13 cellular contexts compared by ENCODE assay signal in genomic region chr19:6275170-6275744, GRCh38. TPM values are rescaled to one million over a fixed set of nuclear protein-coding genes. Genes with fewer than 3 reads are reported as not detected.
DNase-seq lines count a peak whose midpoint lies in the region; ATAC-seq, FAIRE-seq and TF ChIP-seq lines count a peak whose summit lies in the region.
"Had no signal": no experiment of that assay in that cellular context is flagged by ENCODE, and none has a peak within 500 bp of the region (broad histone marks: within the 10 kb centered on the region; RNA-seq: fewer than 3 reads in every experiment).

No MANE protein-coding gene starts in this region.

- no peak overlapping the region for H3K4me3 Mint-ChIP-seq in activated CD4-positive, alpha-beta T cell treated with anti-CD3 and anti-CD28 coated beads, Interleukin-2, amount 10 ng/mL, durations not matched to agents 7 days and 5 days
- H3K4me3 Mint-ChIP-seq in chondrocyte (ENCODE audit: unreplicated experiment): no peak overlapping the region
- peak overlapping the region in 1 of 10 donors; percentile 8 for H3K4me3 Mint-ChIP-seq in naive thymus-derived CD4-positive, alpha-beta T cell
- H3K4me3 Mint-ChIP-seq: activated CD4-positive, alpha-beta memory T cell treated with anti-CD3 and anti-CD28 coated beads for 36 hours had no signal

- CTCF ChIA-PET in activated CD4-positive, alpha-beta T cell treated with anti-CD3 and anti-CD28 coated beads, Interleukin-2, amount 10 ng/mL, durations not matched to agents 7 days and 5 days (lab: Charles Lee): interaction anchor here (0.9 kb wide), 1 partner anchor 9 kb away, joined by 4 read pairs; no protein-coding TSS in a partner anchor
- CTCF ChIA-PET in naive thymus-derived CD4-positive, alpha-beta T cell (lab: Charles Lee): no interaction called here

- H3K36me3 ChIP-seq in naive thymus-derived CD4-positive, alpha-beta T cell (ENCODE audit: control insufficient read depth in 2 of 3, insufficient read depth in 3 of 3, low read length in 3 of 3): peaks cover 0 to 10% (median 0%) of the 10 kb centered on the region in 3 experiments
- H3K36me3 ChIP-seq in thoracic aorta: no peaks in the 10 kb centered on the region
- H3K36me3 ChIP-seq in BE2C: peaks cover 9% of the 10 kb centered on the region

- ATAC-seq in naive thymus-derived CD4-positive, alpha-beta T cell: no peak
- ATAC-seq in thoracic aorta (ENCODE audit: insufficient number of reproducible peaks, low FRiP score, low read depth) (no peak), HG02798 (IDR thresholded peaks at IDR 0.05; ENCODE audit: poor library complexity, unreplicated experiment) (no peak)

- POLR2A ChIA-PET in activated CD4-positive, alpha-beta T cell treated with anti-CD3 and anti-CD28 coated beads, Interleukin-2, amount 10 ng/mL, durations not matched to agents 7 days and 5 days (lab: Charles Lee): no interaction called here
- POLR2A ChIA-PET in naive thymus-derived CD4-positive, alpha-beta T cell (lab: Charles Lee): no interaction called here

- no peaks in the 10 kb centered on the region for H3K9me3 ChIP-seq in naive thymus-derived CD4-positive, alpha-beta T cell (ENCODE audit: control insufficient read depth in 2 of 3, low read length in 3 of 3)
- H3K9me3 ChIP-seq in thoracic aorta (no peaks in the 10 kb centered on the region), BE2C (peaks cover under 1% of the 10 kb centered on the region; the same call in 1 of the 2 replicates)
- H3K9me3 ChIP-seq: SJSA1 had no signal

- H3K4me1 ChIP-seq in naive thymus-derived CD4-positive, alpha-beta T cell (ENCODE audit: control insufficient read depth in 2 of 2, insufficient read depth in 2 of 2, low read length in 2 of 2): peaks cover 3 to 20% of the 10 kb centered on the region in 2 donors
- peaks cover 66 to 81% of the 10 kb centered on the region in 2 donors for H3K4me1 ChIP-seq in thoracic aorta (ENCODE audit: control insufficient read depth in 1 of 2, low read depth in 2 of 2)
- peaks cover 35% of the 10 kb centered on the region for H3K4me1 ChIP-seq in BE2C

- peaks cover 5% of the 10 kb centered on the region for H3K36me3 Mint-ChIP-seq in activated CD4-positive, alpha-beta T cell treated with anti-CD3 and anti-CD28 coated beads, Interleukin-2, amount 10 ng/mL, durations not matched to agents 7 days and 5 days (ENCODE audit: low read depth)
- H3K36me3 Mint-ChIP-seq in chondrocyte (ENCODE audit: low read depth): peaks cover 5% of the 10 kb centered on the region
- peaks cover 1 to 7% (median 4%) of the 10 kb centered on the region in 5 donors for H3K36me3 Mint-ChIP-seq in naive thymus-derived CD4-positive, alpha-beta T cell

- no peaks in the 10 kb centered on the region for H3K27me3 ChIP-seq in naive thymus-derived CD4-positive, alpha-beta T cell (ENCODE audit: control insufficient read depth in 2 of 2, insufficient read depth in 2 of 2, low read length in 2 of 2)
- H3K27me3 ChIP-seq in thoracic aorta (replicated peaks; ENCODE audit: insufficient read depth): no peaks in the 10 kb centered on the region
- no peaks in the 10 kb centered on the region for H3K27me3 ChIP-seq in BE2C
- H3K27me3 ChIP-seq: SJSA1 had no signal

- no peak overlapping the region for H3K27ac ChIP-seq in naive thymus-derived CD4-positive, alpha-beta T cell (ENCODE audit: low read depth, low read length)
- peak overlapping the region; percentile 94 for H3K27ac ChIP-seq in thoracic aorta

- peaks cover 47% of the 10 kb centered on the region for H3K4me1 Mint-ChIP-seq in activated CD4-positive, alpha-beta T cell treated with anti-CD3 and anti-CD28 coated beads, Interleukin-2, amount 10 ng/mL, durations not matched to agents 7 days and 5 days
- H3K4me1 Mint-ChIP-seq in chondrocyte (ENCODE audit: low read depth): peaks cover 88% of the 10 kb centered on the region
- H3K4me1 Mint-ChIP-seq in naive thymus-derived CD4-positive, alpha-beta T cell: peaks cover 43 to 80% (median 69%) of the 10 kb centered on the region in 7 donors

- no peaks in the 10 kb centered on the region for H3K27me3 Mint-ChIP-seq in activated CD4-positive, alpha-beta T cell treated with anti-CD3 and anti-CD28 coated beads, Interleukin-2, amount 10 ng/mL, durations not matched to agents 7 days and 5 days
- H3K27me3 Mint-ChIP-seq in chondrocyte (ENCODE audit: low read depth): no peaks in the 10 kb centered on the region
- no peaks in the 10 kb centered on the region for H3K27me3 Mint-ChIP-seq in naive thymus-derived CD4-positive, alpha-beta T cell
- H3K27me3 Mint-ChIP-seq: activated CD4-positive, alpha-beta memory T cell treated with anti-CD3 and anti-CD28 coated beads for 36 hours had no signal

- TF ChIP-seq CTCF in chondrocyte (IDR thresholded peaks at IDR 0.05) (no peak), thoracic aorta (IDR thresholded peaks at IDR 0.05) (no peak), BE2C (IDR thresholded peaks at IDR 0.05; ENCODE audit: low read depth, low read length) (no peak)

- H3K9me3 Mint-ChIP-seq in activated CD4-positive, alpha-beta T cell treated with anti-CD3 and anti-CD28 coated beads, Interleukin-2, amount 10 ng/mL, durations not matched to agents 7 days and 5 days: no peaks in the 10 kb centered on the region
- no peaks in the 10 kb centered on the region for H3K9me3 Mint-ChIP-seq in chondrocyte (ENCODE audit: low read depth)
- H3K9me3 Mint-ChIP-seq in naive thymus-derived CD4-positive, alpha-beta T cell: peaks cover 0 to 1% (median 0%) of the 10 kb centered on the region in 11 donors
- H3K9me3 Mint-ChIP-seq: activated CD4-positive, alpha-beta memory T cell treated with anti-CD3 and anti-CD28 coated beads for 36 hours had no signal

- peak overlapping the region; percentile 36 for H3K27ac Mint-ChIP-seq in activated CD4-positive, alpha-beta T cell treated with anti-CD3 and anti-CD28 coated beads, Interleukin-2, amount 10 ng/mL, durations not matched to agents 7 days and 5 days
- peak overlapping the region; percentile 63 for H3K27ac Mint-ChIP-seq in chondrocyte (ENCODE audit: unreplicated experiment)
- H3K27ac Mint-ChIP-seq in naive thymus-derived CD4-positive, alpha-beta T cell: peak overlapping the region in 6 of 9 donors; percentile 49 to 84 (median 58)
- H3K27ac Mint-ChIP-seq: activated CD4-positive, alpha-beta memory T cell treated with anti-CD3 and anti-CD28 coated beads for 36 hours had no signal

- DNase-seq in activated CD4-positive, alpha-beta T cell treated with anti-CD3 and anti-CD28 coated beads, Interleukin-2, amount 10 ng/mL, durations not matched to agents 7 days and 5 days: no peak
- no peak for DNase-seq in activated CD4-positive, alpha-beta T cell treated with anti-CD3 and anti-CD28 coated beads, Interleukin-2, amount 50 U/mL, for 4 hours
- no peak for DNase-seq in chondrocyte (ENCODE audit: low spot score)
- no peak for DNase-seq in naive thymus-derived CD4-positive, alpha-beta T cell
- DNase-seq in thoracic aorta (ENCODE audit: low spot score): no peak
- no peak for DNase-seq in HTR-8/SVneo (ENCODE audit: insufficient read length, low spot score)
- no peak for DNase-seq in BE2C
- DNase-seq: activated CD4-positive, alpha-beta memory T cell treated with anti-CD3 and anti-CD28 coated beads for 36 hours; NCI-H226 had no signal

- intact Hi-C loops in naive thymus-derived CD4-positive, alpha-beta T cell (cut with micrococcal nuclease): no loop called here

- no peak for FAIRE-seq in HTR-8/SVneo (lab: Jason Lieb, UNC)
- FAIRE-seq: A204.1, G401.6 had no signal

- no peak overlapping the region for H3K4me3 ChIP-seq in naive thymus-derived CD4-positive, alpha-beta T cell (ENCODE audit: low read length)
- H3K4me3 ChIP-seq in thoracic aorta (no peak overlapping the region), BE2C (ENCODE audit: low read depth, low read length) (no peak overlapping the region)
- H3K4me3 ChIP-seq: SJSA1 had no signal

RNA-seq across cellular contexts. Expression of gene MLLT1, which starts 4.5 kb away (rescaled TPM):
- 10 to 100 TPM; 38.4 to 46.5 TPM for total RNA-seq in activated CD4-positive, alpha-beta T cell treated with anti-CD3 and anti-CD28 coated beads, Interleukin-2, amount 10 ng/mL, durations not matched to agents 7 days and 5 days
- 57.7 to 61.2 TPM (median 60.9 TPM) in 3 replicates for total RNA-seq in chondrocyte
- total RNA-seq in naive thymus-derived CD4-positive, alpha-beta T cell: 10 to 100 TPM; 33.3 to 47.5 (median 39.0) TPM
- 1 to 10 TPM in 1 of 2 donors, under 1 TPM in 1; 0.57 to 1.8 TPM for polyA plus RNA-seq in naive thymus-derived CD4-positive, alpha-beta T cell
- total RNA-seq in thoracic aorta: 10 to 100 TPM; 23.0 to 31.4 TPM
- polyA plus RNA-seq in BE2C (2012; ENCODE audit: insufficient read depth, insufficient read length, low read depth): 146 TPM

RNA-seq across cellular contexts. Expression of gene ACER1, which starts 58.2 kb away (rescaled TPM):
- under 1 TPM; 0.81 to 0.82 TPM for total RNA-seq in activated CD4-positive, alpha-beta T cell treated with anti-CD3 and anti-CD28 coated beads, Interleukin-2, amount 10 ng/mL, durations not matched to agents 7 days and 5 days
- not detected in 3 replicates for total RNA-seq in chondrocyte
- total RNA-seq in naive thymus-derived CD4-positive, alpha-beta T cell: 1 to 10 TPM in 2 of 5 experiments, under 1 TPM in 3; 0.65 to 2.9 (median 0.87) TPM
- polyA plus RNA-seq in naive thymus-derived CD4-positive, alpha-beta T cell: 1 to 10 TPM; 1.1 to 3.9 TPM
- not detected for total RNA-seq in thoracic aorta
- not detected for polyA plus RNA-seq in BE2C (2012; ENCODE audit: insufficient read depth, insufficient read length, low read depth)
- total RNA-seq: SJSA1 had no signal
